8 cellular contexts compared by ENCODE assay signal in the genomic region with DNA sequence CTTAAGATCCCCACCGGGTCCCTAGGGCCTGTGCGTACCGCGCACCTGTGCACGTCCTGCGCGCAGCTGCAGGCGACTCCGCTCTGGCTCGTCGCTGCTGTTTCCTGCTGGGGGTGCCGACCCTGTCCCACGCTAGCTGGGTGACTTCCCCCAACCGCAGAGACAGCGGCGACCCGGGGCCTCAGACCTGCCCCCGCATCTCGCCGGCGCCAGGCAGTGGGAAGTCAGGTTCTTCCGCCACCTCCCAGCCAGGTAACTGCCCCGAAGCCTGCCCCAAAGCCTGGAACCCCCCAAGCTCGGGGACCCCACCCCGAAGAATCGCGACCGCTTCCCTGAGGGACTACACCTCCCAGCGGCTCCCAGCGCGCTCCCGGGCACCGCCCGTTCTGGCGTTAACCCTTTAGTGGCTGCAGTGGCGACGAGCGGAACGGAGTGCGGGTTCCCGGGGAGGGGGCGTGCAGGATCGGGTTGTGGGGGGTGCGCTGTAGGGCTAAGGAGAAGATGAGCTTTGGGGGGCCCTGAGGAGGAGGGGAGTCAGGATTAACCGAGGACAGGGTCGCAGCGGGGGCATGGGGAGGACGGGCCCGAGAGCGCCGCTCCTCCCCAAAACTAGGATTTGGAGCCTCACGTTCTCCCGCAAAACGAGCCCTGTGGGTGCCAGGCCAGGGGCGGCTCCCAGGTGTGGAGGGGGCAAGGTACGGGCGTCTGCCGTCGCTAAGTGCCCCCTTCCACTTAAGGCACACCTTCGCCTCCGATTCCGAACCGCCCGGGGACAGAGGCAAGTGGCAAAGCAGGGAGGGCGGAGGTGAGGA. TPM values are rescaled to one million over a fixed set of nuclear protein-coding genes. Genes with fewer than 3 reads are reported as not detected.
A peak's percentile ranks its signal among the peaks of the same experiment; 100 is the strongest.
DNase-seq lines count a peak whose midpoint lies in the region; ATAC-seq and TF ChIP-seq lines count a peak whose summit lies in the region.

No MANE protein-coding gene starts in this region.

- H3K9me3 ChIP-seq in ES-I3 (ENCODE audit: control insufficient read depth, insufficient read depth, low read length) (no peaks in the 10 kb centered on the region), body of pancreas (no peaks in the 10 kb centered on the region)

- peak overlapping the region; percentile 78 to 90 (median 85) for H3K4me3 Mint-ChIP-seq in T-cell

- ATAC-seq in HG02973 (IDR thresholded peaks at IDR 0.05; ENCODE audit: unreplicated experiment): peak; percentile 49
- peak; percentile 74 to 79 (median 78) for ATAC-seq in T-cell (replicated peaks in 1 of 4)
- ATAC-seq in body of pancreas: peak; percentile 74

- no peaks in the 10 kb centered on the region for H3K27me3 Mint-ChIP-seq in T-cell

- H3K4me1 Mint-ChIP-seq in T-cell: peaks cover 30 to 40% (median 31%) of the 10 kb centered on the region in 3 donors

- H3K27ac ChIP-seq in body of pancreas: peak overlapping the region; percentile 54 to 84 (median 74)
- peak overlapping the region in 17 of 21 experiments; percentile 15 to 81 (median 60) for H3K27ac ChIP-seq in skin epidermis

- intact Hi-C loops in body of pancreas (cut with DNase I): no loop called here

- peak in 1 of 7 experiments; percentile 3 for TF ChIP-seq CTCF in body of pancreas (IDR thresholded peaks at IDR 0.05)

- peaks cover 7% of the 10 kb centered on the region for H3K36me3 Mint-ChIP-seq in T-cell

- peak overlapping the region; percentile 76 to 86 for H3K27ac Mint-ChIP-seq in T-cell

- H3K27me3 ChIP-seq in body of pancreas: no peaks in the 10 kb centered on the region

- DNase-seq in T-cell: peak; percentile 40 to 79 (median 62)
- DNase-seq in body of pancreas: peak; percentile 62 to 73 (median 69)
- peak; percentile 65 for DNase-seq in iPS-NIHi7 (ENCODE audit: extremely low spot score)
- no peak for DNase-seq in pons (ENCODE audit: low spot score)
- no peak for DNase-seq in DMS79 treated with DMSO at 0.1 percent for 48 hours (lab: John Stamatoyannopoulos, UW)

- H3K9me3 Mint-ChIP-seq in T-cell: peaks cover 5 to 12% (median 7%) of the 10 kb centered on the region in 3 donors

- H3K4me1 ChIP-seq in ES-I3 (ENCODE audit: insufficient read depth, low read length) (no peaks in the 10 kb centered on the region; the same call in 1 of the 2 replicates), body of pancreas (peaks cover 17% of the 10 kb centered on the region)

- peak overlapping the region; percentile 84 to 92 for H3K4me3 ChIP-seq in body of pancreas
- H3K4me3 ChIP-seq in skin epidermis: peak overlapping the region; percentile 53 to 86 (median 73)

- H3K36me3 ChIP-seq in ES-I3 (ENCODE audit: insufficient read depth, low read length) (no peaks in the 10 kb centered on the region), body of pancreas (replicated peaks in 1 of 2; ENCODE audit: insufficient read depth in 1 of 2, low read depth in 2 of 2) (no peaks in the 10 kb centered on the region)

- WGBS in body of pancreas, 2 donors: 0% methylated on average over 5 to 62 of the region's 65 CpGs

- H3K9ac ChIP-seq in ES-I3 (ENCODE audit: low read depth, low read length): peak overlapping the region; percentile 66

- TF ChIP-seq POLR2A in body of pancreas (IDR thresholded peaks at IDR 0.05): peak; percentile 7 to 64 (median 63)

- POLR2A ChIA-PET in T-cell (lab: Charles Lee): interaction anchor here in 1 of 2 donors (0.6 to 0.9 kb wide), 2 partner anchors 21 to 104 kb away, joined by 3 to 5 read pairs; a partner anchor contains a TSS

- CTCF ChIA-PET in T-cell (lab: Charles Lee): interaction anchor here (0.6 to 2.4 kb wide), 2 partner anchors 21 to 519 kb away, joined by 7 to 9 read pairs; a partner anchor contains a TSS

RNA-seq across cellular contexts. Expression of a gene that starts 0.6 kb away (rescaled TPM):
- total RNA-seq in T-cell (10 to 100 TPM; 11.9 to 35.0 (median 15.1) TPM), body of pancreas (100 to 1,000 TPM in 1 of 2 donors, 10 to 100 TPM in 1; 79.1 to 112 TPM)

RNA-seq across cellular contexts. Expression of a gene that starts 11.6 kb away (rescaled TPM):
- total RNA-seq in T-cell (10 to 100 TPM; 25.0 to 38.7 (median 34.2) TPM), body of pancreas (10 to 100 TPM; 35.3 to 43.8 TPM)

RNA-seq across cellular contexts. Expression of a gene that starts 21.0 kb away (rescaled TPM):
- total RNA-seq in T-cell: 100 to 1,000 TPM; 357 to 529 (median 447) TPM
- total RNA-seq in body of pancreas: 100 to 1,000 TPM; 186 to 339 TPM

Comparison
In these comparisons a context has a peak if more than half of its experiments do, and no peak if none do; other contexts are left out.
1. DNase-seq: peak in T-cell (34 of 34), body of pancreas (4 of 4) and iPS-NIHi7 (single experiment); none in pons (single experiment) and DMS79 treated with DMSO at 0.1 percent for 48 hours (single experiment).
2. Peak in every context shown above with its lines, with median percentiles within 50 percentile points of each other: ATAC-seq.